In genomic region chr2:196200557-196200956, GRCh38 we compare ENCODE assay signal across 10 cellular contexts. TPM values are rescaled to one million over a fixed set of nuclear protein-coding genes. Genes with fewer than 3 reads are reported as not detected.
DNase-seq lines count a peak whose midpoint lies in the region; ATAC-seq and TF ChIP-seq lines count a peak whose summit lies in the region.
"Had no signal": no experiment of that assay in that cellular context is flagged by ENCODE, and none has a peak within 500 bp of the region (broad histone marks: within the 10 kb centered on the region; RNA-seq: fewer than 3 reads in every experiment).

No MANE protein-coding gene starts in this region.

- 95% methylated on average over 2 of the region's 2 CpGs for whole genome bisulfite sequencing in right cardiac atrium

- H3K4me3 ChIP-seq in GM12864 (ENCODE audit: low read depth, low read length): no peak overlapping the region
- H3K4me3 ChIP-seq in gastrocnemius medialis: no peak overlapping the region
- H3K4me3 ChIP-seq in right cardiac atrium (ENCODE audit: low read length): no peak overlapping the region

- peaks cover 41% of the 10 kb centered on the region for H3K4me1 Mint-ChIP-seq in activated T-helper 17 cell treated with anti-CD3 and anti-CD28 coated beads, Interleukin-2, amount 50 U/mL, for 72 hours
- H3K4me1 Mint-ChIP-seq in progenitor cell of endocrine pancreas (ENCODE audit: low read depth): no peaks in the 10 kb centered on the region

- peak overlapping the region; percentile 95 for H3K27ac Mint-ChIP-seq in activated T-helper 17 cell treated with anti-CD3 and anti-CD28 coated beads, Interleukin-2, amount 50 U/mL, for 72 hours
- no peak overlapping the region for H3K27ac Mint-ChIP-seq in progenitor cell of endocrine pancreas

- H3K27me3 Mint-ChIP-seq in activated T-helper 17 cell treated with anti-CD3 and anti-CD28 coated beads, Interleukin-2, amount 50 U/mL, for 72 hours: no peaks in the 10 kb centered on the region
- H3K27me3 Mint-ChIP-seq in progenitor cell of endocrine pancreas: no peaks in the 10 kb centered on the region

- peaks cover 0 to 8% of the 10 kb centered on the region in 2 donors for H3K4me1 ChIP-seq in gastrocnemius medialis
- H3K4me1 ChIP-seq in right cardiac atrium (ENCODE audit: control insufficient read depth, insufficient read depth, low read length): peaks cover 4% of the 10 kb centered on the region

- H3K27me3 ChIP-seq in gastrocnemius medialis (no peaks in the 10 kb centered on the region), right cardiac atrium (ENCODE audit: control insufficient read depth, insufficient read depth) (no peaks in the 10 kb centered on the region)

- TF ChIP-seq CTCF in GM12864 (IDR thresholded peaks at IDR 0.05; ENCODE audit: low read depth, low read length, missing control alignments): no peak
- no peak for TF ChIP-seq CTCF in gastrocnemius medialis (IDR thresholded peaks at IDR 0.05 in 4 of 5, conservative IDR thresholded peaks at IDR 0.05 in 1 of 5)
- no peak for TF ChIP-seq CTCF in progenitor cell of endocrine pancreas (IDR thresholded peaks at IDR 0.05; ENCODE audit: unreplicated experiment)

- no peaks in the 10 kb centered on the region for H3K36me3 Mint-ChIP-seq in activated T-helper 17 cell treated with anti-CD3 and anti-CD28 coated beads, Interleukin-2, amount 50 U/mL, for 72 hours (ENCODE audit: low read depth)
- H3K36me3 Mint-ChIP-seq in progenitor cell of endocrine pancreas (ENCODE audit: insufficient read depth): no peaks in the 10 kb centered on the region

- no peaks in the 10 kb centered on the region for H3K9me3 Mint-ChIP-seq in activated T-helper 17 cell treated with anti-CD3 and anti-CD28 coated beads, Interleukin-2, amount 50 U/mL, for 72 hours
- H3K9me3 Mint-ChIP-seq in progenitor cell of endocrine pancreas (ENCODE audit: low read depth): no peaks in the 10 kb centered on the region

- H3K36me3 ChIP-seq in gastrocnemius medialis: no peaks in the 10 kb centered on the region
- H3K36me3 ChIP-seq: WERI-Rb-1 had no signal

- peak overlapping the region; percentile 88 for H3K4me3 Mint-ChIP-seq in activated T-helper 17 cell treated with anti-CD3 and anti-CD28 coated beads, Interleukin-2, amount 50 U/mL, for 72 hours
- H3K4me3 Mint-ChIP-seq in progenitor cell of endocrine pancreas (ENCODE audit: low read depth): no peak overlapping the region

- H3K27ac ChIP-seq in gastrocnemius medialis: peak overlapping the region in 1 of 4 donors; percentile 26
- no peak overlapping the region for H3K27ac ChIP-seq in right cardiac atrium (ENCODE audit: low read length)
- H3K27ac ChIP-seq: WERI-Rb-1 had no signal

- no peak for TF ChIP-seq POLR2A in gastrocnemius medialis (IDR thresholded peaks at IDR 0.05)

- DNase-seq in GM12864 (ENCODE audit: low read depth) (peak; percentile 78), NCI-H526 treated with DMSO at 0.1 percent for 48 hours (lab: John Stamatoyannopoulos, UW) (no peak), gastrocnemius medialis (no peak), progenitor cell of endocrine pancreas (ENCODE audit: low spot score, unreplicated experiment) (no peak), right cardiac atrium (no peak)
- DNase-seq: left ventricle myocardium superior, WERI-Rb-1 had no signal

- in situ Hi-C loops in gastrocnemius medialis (cut with MboI; ENCODE audit: low sequenced_read_pairs in 4 of 4): no loop called here

- H3K9me3 ChIP-seq in gastrocnemius medialis (no peaks in the 10 kb centered on the region), right cardiac atrium (ENCODE audit: control insufficient read depth, low read length) (no peaks in the 10 kb centered on the region)

- ATAC-seq in GM19395 (IDR thresholded peaks at IDR 0.05; ENCODE audit: unreplicated experiment) (peak; percentile 99), HG03064 (IDR thresholded peaks at IDR 0.05; ENCODE audit: low read depth, unreplicated experiment) (peak; percentile 98), gastrocnemius medialis (no peak), right cardiac atrium (no peak)
- ATAC-seq in activated T-helper 17 cell treated with anti-CD3 and anti-CD28 coated beads, Interleukin-2, amount 50 U/mL, for 72 hours (replicated peaks): peak; percentile 94
- ATAC-seq: left ventricle myocardium superior had no signal

- intact Hi-C loops in gastrocnemius medialis (cut with DNase I; ENCODE audit: low total_unique reads): no loop called here
- intact Hi-C loops in right cardiac atrium (cut with DNase I): no loop called here

RNA-seq across cellular contexts. Expression of gene STK17B, which starts 29.2 kb away (rescaled TPM):
- 100 to 1,000 TPM; 168 to 190 TPM for total RNA-seq in activated T-helper 17 cell treated with anti-CD3 and anti-CD28 coated beads, Interleukin-2, amount 50 U/mL, for 72 hours
- total RNA-seq in gastrocnemius medialis (10 to 100 TPM in 1 of 4 donors, 1 to 10 TPM in 3; 4.4 to 11.5 (median 8.8) TPM), progenitor cell of endocrine pancreas (3.4 and 3.6 TPM in 2 replicates), right cardiac atrium (1 to 10 TPM; 6.9 to 8.1 (median 7.2) TPM)
- polyA plus RNA-seq in right cardiac atrium: 3.7 TPM

Comparison
In these comparisons a context has a peak if more than half of its experiments do, and no peak if none do; other contexts are left out.
1. ATAC-seq: peak in GM19395 (single experiment), HG03064 (single experiment) and activated T-helper 17 cell treated with anti-CD3 and anti-CD28 coated beads, Interleukin-2, amount 50 U/mL, for 72 hours (single experiment); none in gastrocnemius medialis (0 of 2) and right cardiac atrium (0 of 2).
2. RNA of gene STK17B, which starts 29.2 kb away (total RNA-seq): 168 to 190 TPM in activated T-helper 17 cell treated with anti-CD3 and anti-CD28 coated beads, Interleukin-2, amount 50 U/mL, for 72 hours; 4.4 to 11.5 TPM in gastrocnemius medialis, 6.9 to 8.1 TPM in right cardiac atrium and 3.4 to 3.6 TPM in progenitor cell of endocrine pancreas; every median in the first group is over 10 times any median in the second.